In genomic region chr3:35645189-35645588, GRCh38 we compare ENCODE assay signal across 25 cellular contexts. TPM values are rescaled to one million over a fixed set of nuclear protein-coding genes. Genes with fewer than 3 reads are reported as not detected.
"Had no signal": no experiment of that assay in that cellular context is flagged by ENCODE, and none has a peak within 500 bp of the region (broad histone marks: within the 10 kb centered on the region; RNA-seq: fewer than 3 reads in every experiment).

No MANE protein-coding gene starts in this region.

- H3K4me1 ChIP-seq: body of pancreas, left lung, lower lobe of right lung, testis had no signal

- H3K36me3 Mint-ChIP-seq: activated naive CD8-positive, alpha-beta T cell had no signal

- H3K27me3 ChIP-seq: testis had no signal

- H3K27ac ChIP-seq: body of pancreas, cardiac muscle cell, left lung, lower lobe of right lung, pancreas, testis had no signal

- H3K4me3 ChIP-seq: body of pancreas, cardiac muscle cell, left lung, lower lobe of right lung, mucosa of descending colon, pancreas, testis had no signal

- H3K4me3 Mint-ChIP-seq: activated CD4-positive, alpha-beta T cell treated with anti-CD3 and anti-CD28 coated beads for 36 hours; activated naive CD8-positive, alpha-beta T cell; endodermal cell; nephron progenitor cell had no signal

- H3K9me3 ChIP-seq: body of pancreas, left lung, lower lobe of right lung, mucosa of descending colon, pancreas, testis had no signal

- H3K36me3 ChIP-seq: cardiac muscle cell, left lung, lower lobe of right lung, pancreas had no signal

- H3K27ac Mint-ChIP-seq: activated CD4-positive, alpha-beta T cell treated with anti-CD3 and anti-CD28 coated beads for 36 hours; activated naive CD8-positive, alpha-beta T cell; endodermal cell; nephron progenitor cell had no signal

- DNase-seq: activated CD4-positive, alpha-beta T cell treated with anti-CD3 and anti-CD28 coated beads for 36 hours; activated CD4-positive, CD25-positive, alpha-beta regulatory T cell; activated effector memory CD4-positive, alpha-beta T cell treated with Interleukin-2 at 50 U/mL for 16 hours; activated naive CD4-positive, alpha-beta T cell treated with Interleukin-2 at 50 U/mL for 16 hours; anterior cingulate cortex; body of pancreas; endodermal cell; foreskin fibroblast; left lung; lower lobe of right lung; mesendoderm; mucosa of descending colon; nephron progenitor cell; nucleus accumbens; pancreas; right cardiac atrium; stimulated activated CD4-positive, alpha-beta T cell treated with anti-CD3 and anti-CD28 coated beads, Interleukin-2, amount 100 ng/mL, for 48 hours; stimulated activated naive CD4-positive, alpha-beta T cell treated with Interleukin-2 at 50 U/mL for 16 hours; testis; trophoblast cell had no signal

- H3K9me3 Mint-ChIP-seq: endodermal cell, nephron progenitor cell had no signal

RNA-seq across cellular contexts. Expression of gene ARPP21, which starts 5.9 kb away (rescaled TPM):
- total RNA-seq: activated CD4-positive, alpha-beta T cell treated with anti-CD3 and anti-CD28 coated beads for 36 hours; body of pancreas; cardiac muscle cell; endodermal cell; esophagus mucosa; glomerular endothelial cell; left lung; lower lobe of right lung; T-helper 1 cell treated with Interleukin-12 subunit alpha and Interleukin-12 subunit beta and Interleukin-4 antibody, amounts not matched to agents 30 ng/mL and 1 ng/mL, for 36 hours had no signal
